In genomic region chr5:172905346-172905756, GRCh38 we compare ENCODE assay signal across 10 cellular contexts. TPM values are rescaled to one million over a fixed set of nuclear protein-coding genes. Genes with fewer than 3 reads are reported as not detected.
DNase-seq lines count a peak whose midpoint lies in the region; ATAC-seq and TF ChIP-seq lines count a peak whose summit lies in the region.
"Had no signal": no experiment of that assay in that cellular context is flagged by ENCODE, and none has a peak within 500 bp of the region (broad histone marks: within the 10 kb centered on the region; RNA-seq: fewer than 3 reads in every experiment).

No MANE protein-coding gene starts in this region.

- H3K27me3 ChIP-seq in Caco-2 (replicated peaks; ENCODE audit: control insufficient read depth, insufficient read depth, low read length): no peaks in the 10 kb centered on the region
- H3K27me3 ChIP-seq in right lobe of liver: no peaks in the 10 kb centered on the region
- no peaks in the 10 kb centered on the region for H3K27me3 ChIP-seq in skeletal muscle tissue (ENCODE audit: control insufficient read depth in 3 of 3, insufficient read depth in 3 of 3, low read length in 3 of 3)
- H3K27me3 ChIP-seq in SK-N-SH (ENCODE audit: insufficient read depth): no peaks in the 10 kb centered on the region

- no peak overlapping the region for H3K4me2 ChIP-seq in SK-N-SH

- TSS peak; percentile 97 for BruUV-seq in Caco-2 (replicated peaks; lab: Mats Ljungman, UMichigan)

- H2AFZ ChIP-seq in SK-N-SH (ENCODE audit: low read depth): no peak overlapping the region

- H3K4me1 Mint-ChIP-seq in Caco-2 (ENCODE audit: low read depth, unreplicated experiment): peaks cover 43% of the 10 kb centered on the region

- H4K20me1 ChIP-seq in SK-N-SH (ENCODE audit: insufficient read depth): no peaks in the 10 kb centered on the region

- H3K4me3 ChIP-seq in Caco-2 (ENCODE audit: low read depth, low read length): no peak overlapping the region
- no peak overlapping the region for H3K4me3 ChIP-seq in astrocyte of the spinal cord (ENCODE audit: low read depth, low read length)
- no peak overlapping the region for H3K4me3 ChIP-seq in right lobe of liver
- no peak overlapping the region for H3K4me3 ChIP-seq in skeletal muscle tissue (ENCODE audit: low read length in 3 of 3)
- H3K4me3 ChIP-seq in SK-N-SH (ENCODE audit: low read depth in 2 of 2, low read length in 1 of 2): no peak overlapping the region

- 58% methylated on average over 4 of the region's 23 CpGs for WGBS in right lobe of liver (ENCODE audit: insufficient coverage, low coverage, low lambda C conversion rate, missing lambda C conversion rate)
- WGBS in SK-N-SH (ENCODE audit: low lambda C conversion rate): 94% methylated on average over 18 of the region's 23 CpGs

- ATAC-seq in right lobe of liver: no peak
- ATAC-seq in GM21390 (IDR thresholded peaks at IDR 0.05; ENCODE audit: unreplicated experiment): no peak

- POLR2A ChIA-PET in Caco-2 (lab: Charles Lee): interaction anchor here (0.9 to 2.9 kb wide), 7 partner anchors 46 to 424 kb away, joined by 3 to 30 read pairs (median 8); partner anchors contain the start of genes DUSP1 and STC2
- POLR2A ChIA-PET in SK-N-SH (lab: Yijun Ruan, JAX): interaction anchor here (0.7 kb wide), 1 partner anchor 134 kb away, joined by 3 read pairs; no protein-coding TSS in a partner anchor

- H3K9me2 ChIP-seq in SK-N-SH: no peaks in the 10 kb centered on the region

- no peaks in the 10 kb centered on the region for H3K9me3 Mint-ChIP-seq in Caco-2 (ENCODE audit: unreplicated experiment)

- TF ChIP-seq EP300 in SK-N-SH (IDR thresholded peaks at IDR 0.05; ENCODE audit: borderline replicate concordance in 1 of 2, low read depth in 1 of 2, low read length in 1 of 2): no peak

- H3K27ac Mint-ChIP-seq in Caco-2 (ENCODE audit: unreplicated experiment): peak overlapping the region; percentile 91

- H3K27ac ChIP-seq in right lobe of liver (peak overlapping the region; percentile 86 to 97 (median 95)), skeletal muscle tissue (ENCODE audit: low read depth, low read length) (peak overlapping the region; percentile 97), SK-N-SH (ENCODE audit: low read depth in 2 of 2, low read length in 1 of 2) (peak overlapping the region in 1 of 2 experiments; percentile 100; a peak in 3 of 4 replicates)

- peaks cover 4% of the 10 kb centered on the region for H3K36me3 ChIP-seq in Caco-2 (ENCODE audit: control insufficient read depth, insufficient read depth, low read length)
- peaks cover 0 to 2% (median 0%) of the 10 kb centered on the region in 4 donors for H3K36me3 ChIP-seq in right lobe of liver
- H3K36me3 ChIP-seq in skeletal muscle tissue (ENCODE audit: control insufficient read depth in 3 of 3, insufficient read depth in 3 of 3, low read length in 3 of 3): peaks cover 0 to 6% (median 3%) of the 10 kb centered on the region in 3 donors
- peaks cover 3 to 5% of the 10 kb centered on the region in 2 experiments for H3K36me3 ChIP-seq in SK-N-SH (replicated peaks in 1 of 2; ENCODE audit: control insufficient read depth in 1 of 2, insufficient read depth in 2 of 2, low read length in 1 of 2)

- no peaks in the 10 kb centered on the region for H3K27me3 Mint-ChIP-seq in Caco-2 (ENCODE audit: insufficient read depth, unreplicated experiment)

- peak overlapping the region in 2 of 3 donors; percentile 72 to 84 for H3K9ac ChIP-seq in skeletal muscle tissue (ENCODE audit: low read depth in 1 of 3, low read length in 3 of 3)
- H3K9ac ChIP-seq in SK-N-SH: no peak overlapping the region

- no peak for TF ChIP-seq POLR2A in right lobe of liver (IDR thresholded peaks at IDR 0.05)

- TF ChIP-seq CTCF in Caco-2 (IDR thresholded peaks at IDR 0.05; ENCODE audit: insufficient read depth in 1 of 2, low read depth in 1 of 2, low read length in 1 of 2, severe bottlenecking in 1 of 2, unreplicated experiment in 1 of 2): no peak
- TF ChIP-seq CTCF in astrocyte of the spinal cord (IDR thresholded peaks at IDR 0.05; ENCODE audit: low read depth, low read length): no peak
- no peak for TF ChIP-seq CTCF in right lobe of liver (IDR thresholded peaks at IDR 0.05)
- TF ChIP-seq CTCF in SK-N-SH (IDR thresholded peaks at IDR 0.05): no peak

- TF ChIP-seq RAD21 in SK-N-SH (IDR thresholded peaks at IDR 0.05; ENCODE audit: low read length): no peak

- CTCF ChIA-PET in Caco-2 (lab: Charles Lee): interaction anchor here (0.5 to 2.6 kb wide), 12 partner anchors 27 to 454 kb away, joined by 3 to 13 read pairs (median 6); partner anchors contain the start of genes DUSP1 and RPL26L1
- CTCF ChIA-PET in SK-N-SH (lab: Yijun Ruan, JAX): interaction anchor here (0.7 to 4.4 kb wide), 8 partner anchors 27 to 198 kb away, joined by 3 to 23 read pairs (median 4); partner anchors contain the start of gene DUSP1

- no peaks in the 10 kb centered on the region for H3K9me3 ChIP-seq in Caco-2
- no peaks in the 10 kb centered on the region for H3K9me3 ChIP-seq in right lobe of liver
- H3K9me3 ChIP-seq in skeletal muscle tissue (ENCODE audit: control insufficient read depth in 3 of 3, low read length in 3 of 3): no peaks in the 10 kb centered on the region
- H3K9me3 ChIP-seq in SK-N-SH: no peaks in the 10 kb centered on the region

- intact Hi-C loops in Caco-2 (cut with micrococcal nuclease; ENCODE audit: unreplicated experiment) (no loop called here), right lobe of liver (cut with DNase I) (loop anchor here in 1 of 2 donors (10.0 kb wide), 1 partner anchor 51 kb away; no protein-coding TSS in a partner anchor)

- in situ Hi-C loops in astrocyte of the spinal cord (cut with HindIII; ENCODE audit: low sequenced_read_pairs): no loop called here

- H3K4me1 ChIP-seq in Caco-2: peaks cover 60% of the 10 kb centered on the region
- peaks cover 5 to 51% (median 31%) of the 10 kb centered on the region in 4 donors for H3K4me1 ChIP-seq in right lobe of liver
- peaks cover 43 to 65% (median 63%) of the 10 kb centered on the region in 3 donors for H3K4me1 ChIP-seq in skeletal muscle tissue (ENCODE audit: control insufficient read depth in 3 of 3, insufficient read depth in 3 of 3, low read length in 3 of 3)
- H3K4me1 ChIP-seq in SK-N-SH (ENCODE audit: control insufficient read depth in 1 of 2, insufficient read depth in 2 of 2, low read depth in 1 of 2, low read length in 1 of 2): peaks cover 30 to 56% of the 10 kb centered on the region in 2 experiments

- peaks cover 22% of the 10 kb centered on the region; the same call in 1 of the 2 replicates for H3K79me2 ChIP-seq in SK-N-SH (ENCODE audit: insufficient read depth)

- H3F3A ChIP-seq in SK-N-SH (replicated peaks; ENCODE audit: insufficient read depth): peaks cover 29% of the 10 kb centered on the region

- H3K4me3 Mint-ChIP-seq in Caco-2 (ENCODE audit: unreplicated experiment): peak overlapping the region; percentile 35

- peaks cover 67% of the 10 kb centered on the region for H3K36me3 Mint-ChIP-seq in Caco-2 (ENCODE audit: insufficient read depth, unreplicated experiment)

- DNase-seq in Caco-2: no peak
- DNase-seq in astrocyte of the spinal cord (ENCODE audit: low read depth, low spot score): peak; percentile 32
- DNase-seq in right lobe of liver: no peak
- no peak for DNase-seq in NCI-H524 treated with DMSO at 0.1 percent for 48 hours (lab: John Stamatoyannopoulos, UW)
- no peak for DNase-seq in activated CD4-positive, alpha-beta T cell treated with anti-CD3 and anti-CD28 coated beads for 4 hours
- DNase-seq in SK-N-SH: no peak
- DNase-seq: activated gamma-delta T cell treated with Interleukin-2 at 50 U/mL for 16 hours, MV-4-11 had no signal

TF ChIP-seq in SK-N-SH, 30 proteins besides CTCF, POLR2A, EP300 and RAD21:
- TF ChIP-seq RFX5 (IDR thresholded peaks at IDR 0.05; ENCODE audit: low read length) (no peak), EZH2phosphoT487 (IDR thresholded peaks at IDR 0.05; ENCODE audit: borderline replicate concordance, low read depth) (no peak), FOXM1 (IDR thresholded peaks at IDR 0.05; ENCODE audit: low read depth) (no peak), POLR2AphosphoS5 (IDR thresholded peaks at IDR 0.05; ENCODE audit: low read depth, low read length) (no peak), ZBTB33 (IDR thresholded peaks at IDR 0.05; ENCODE audit: borderline replicate concordance, low read depth) (no peak), MEF2A (IDR thresholded peaks at IDR 0.05; ENCODE audit: borderline replicate concordance, low read depth) (no peak)

RNA-seq across cellular contexts. Expression of gene RPL26L1, which starts 53.9 kb away (rescaled TPM):
- total RNA-seq in Caco-2 (2022) (42.1 and 43.8 TPM in 2 replicates), right lobe of liver (10 to 100 TPM; 14.2 to 33.4 (median 19.2) TPM), skeletal muscle tissue (11.5 TPM)
- 193 and 212 TPM in 2 replicates for polyA plus RNA-seq in SK-N-SH (2012; rRNA removed)
- 199 and 206 TPM in 2 replicates for polyA plus RNA-seq in SK-N-SH (2012; cell fraction: cytosol; rRNA removed)
- 86.4 and 89.6 TPM in 2 replicates for polyA plus RNA-seq in SK-N-SH (2012; cell fraction: nucleus; rRNA removed)
